In the genomic region with DNA sequence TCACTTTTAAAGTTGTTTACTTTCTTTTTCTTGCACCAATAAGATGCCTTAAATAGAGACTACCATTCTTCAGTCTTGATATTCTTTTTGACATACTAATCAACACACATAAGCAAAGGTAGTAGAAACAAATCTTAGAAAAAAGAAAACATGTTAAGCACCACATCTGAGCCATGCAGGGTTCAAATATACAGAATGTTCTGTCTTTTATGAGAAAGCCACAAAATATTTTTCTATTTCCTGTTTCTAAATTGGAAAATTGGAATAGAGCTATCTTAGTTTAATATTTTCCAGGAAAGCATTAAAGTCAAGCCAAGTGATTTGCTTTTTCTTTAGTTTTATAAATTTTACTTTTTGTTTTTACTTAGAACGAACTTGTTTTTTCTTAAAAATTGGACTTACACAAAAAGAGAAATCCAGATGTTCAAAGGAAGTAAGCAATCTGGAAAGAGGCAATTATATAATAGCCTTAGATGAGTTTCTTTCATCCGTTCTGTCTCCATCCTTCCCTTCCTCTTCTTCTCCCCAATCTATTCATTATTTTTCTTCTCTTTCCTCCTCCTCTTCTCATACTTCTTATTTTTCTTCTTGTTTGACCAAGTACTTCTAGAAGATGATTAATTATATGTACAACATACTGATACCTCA, we compare ENCODE assay signal across 19 cellular contexts.
DNase-seq lines count a peak whose midpoint lies in the region; ATAC-seq and TF ChIP-seq lines count a peak whose summit lies in the region.
"Had no signal": no experiment of that assay in that cellular context is flagged by ENCODE, and none has a peak within 500 bp of the region (broad histone marks: within the 10 kb centered on the region; RNA-seq: fewer than 3 reads in every experiment).

No MANE protein-coding gene starts in this region.

- no peaks in the 10 kb centered on the region for H3K27me3 Mint-ChIP-seq in CD14-positive monocyte (ENCODE audit: low read depth in 3 of 3)
- H3K27me3 Mint-ChIP-seq: CD4-positive, CD25-positive, alpha-beta regulatory T cell; IgD-negative memory B cell had no signal

- no peak for DNase-seq in right lobe of liver
- DNase-seq in right cardiac atrium, result no peak
- no peak for DNase-seq in suprapubic skin (ENCODE audit: low spot score in 2 of 2)
- DNase-seq in CD14-positive monocyte (ENCODE audit: low spot score), result no peak
- DNase-seq in 8988T, result no peak
- DNase-seq: BE2C; CD4-positive, CD25-positive, alpha-beta regulatory T cell; COR-L47; DMS79; NCI-H2029 treated with DMSO at 0.1 percent for 48 hours; NCI-H345; NCI-H524 treated with DMSO at 0.1 percent for 48 hours; NCI-H82; Peyer's patch had no signal

- no peaks in the 10 kb centered on the region for H3K36me3 ChIP-seq in liver (ENCODE audit: control insufficient read depth in 4 of 4, insufficient read depth in 3 of 4, low read depth in 1 of 4, low read length in 3 of 4)
- no peaks in the 10 kb centered on the region for H3K36me3 ChIP-seq in right lobe of liver
- H3K36me3 ChIP-seq in suprapubic skin, result no peaks in the 10 kb centered on the region
- H3K36me3 ChIP-seq: BE2C, Peyer's patch, SJSA1 had no signal

- H3K4me3 Mint-ChIP-seq in CD14-positive monocyte, result no peak overlapping the region
- H3K4me3 Mint-ChIP-seq: CD4-positive, CD25-positive, alpha-beta regulatory T cell; IgD-negative memory B cell had no signal

- ATAC-seq in right lobe of liver, result no peak
- ATAC-seq in right cardiac atrium, result no peak
- no peak for ATAC-seq in GM19023 (IDR thresholded peaks at IDR 0.05; ENCODE audit: unreplicated experiment)
- ATAC-seq: A549 had no signal

- 55% methylated on average over 2 of the region's 2 CpGs for WGBS in liver
- 30% methylated on average over 2 of the region's 2 CpGs for WGBS in right lobe of liver (ENCODE audit: insufficient coverage, low coverage, low lambda C conversion rate, missing lambda C conversion rate)
- 37% methylated on average over 2 of the region's 2 CpGs for WGBS in right cardiac atrium
- WGBS in suprapubic skin, result 62% methylated on average over 2 of the region's 2 CpGs

- no peak for TF ChIP-seq EP300 in suprapubic skin (IDR thresholded peaks at IDR 0.05)

- TF ChIP-seq CTCF in liver (IDR thresholded peaks at IDR 0.05; ENCODE audit: low read depth, low read length, missing input control) (no peak), right lobe of liver (IDR thresholded peaks at IDR 0.05) (no peak), suprapubic skin (IDR thresholded peaks at IDR 0.05) (no peak), CD14-positive monocyte (IDR thresholded peaks at IDR 0.05) (no peak)

- no peak overlapping the region for H3K4me3 ChIP-seq in liver (ENCODE audit: low read depth in 1 of 3, low read length in 3 of 3)
- H3K4me3 ChIP-seq in right lobe of liver, result no peak overlapping the region
- H3K4me3 ChIP-seq in right cardiac atrium (ENCODE audit: low read length), result peak overlapping the region; percentile 28
- H3K4me3 ChIP-seq in suprapubic skin, result peak overlapping the region; percentile 10
- H3K4me3 ChIP-seq: A549, Peyer's patch, SJSA1 had no signal

- TF ChIP-seq RAD21 in liver (IDR thresholded peaks at IDR 0.05), result no peak

- no peak overlapping the region for H3K9ac ChIP-seq in liver (ENCODE audit: low read depth in 1 of 2, low read length in 2 of 2)

- H3K9me3 ChIP-seq in liver (ENCODE audit: control insufficient read depth in 4 of 4, low read length in 3 of 4), result peaks cover 0 to 2% (median 0%) of the 10 kb centered on the region in 4 donors
- H3K9me3 ChIP-seq in right lobe of liver, result no peaks in the 10 kb centered on the region
- no peaks in the 10 kb centered on the region for H3K9me3 ChIP-seq in right cardiac atrium (ENCODE audit: control insufficient read depth, low read length)
- H3K9me3 ChIP-seq in suprapubic skin, result no peaks in the 10 kb centered on the region
- H3K9me3 ChIP-seq: A549, BE2C, Peyer's patch, SJSA1 had no signal

- TF ChIP-seq POLR2A in right lobe of liver (IDR thresholded peaks at IDR 0.05) (no peak), suprapubic skin (IDR thresholded peaks at IDR 0.05) (no peak)

- H3K9me3 Mint-ChIP-seq in CD14-positive monocyte, result peaks cover 1 to 10% (median 6%) of the 10 kb centered on the region in 7 donors

- H3K27me3 ChIP-seq in liver (ENCODE audit: control insufficient read depth in 4 of 4, insufficient read depth in 4 of 4, low read length in 3 of 4) (no peaks in the 10 kb centered on the region), right lobe of liver (no peaks in the 10 kb centered on the region), right cardiac atrium (ENCODE audit: control insufficient read depth, insufficient read depth) (no peaks in the 10 kb centered on the region), suprapubic skin (no peaks in the 10 kb centered on the region)
- H3K27me3 ChIP-seq: Peyer's patch, SJSA1 had no signal

- no peak overlapping the region for H3K27ac Mint-ChIP-seq in CD14-positive monocyte
- H3K27ac Mint-ChIP-seq: CD4-positive, CD25-positive, alpha-beta regulatory T cell; IgD-negative memory B cell had no signal

- H3K27ac ChIP-seq in liver (ENCODE audit: low read depth in 1 of 2, low read length in 2 of 2) (no peak overlapping the region), right lobe of liver (no peak overlapping the region), right cardiac atrium (ENCODE audit: low read length) (no peak overlapping the region), suprapubic skin (peak overlapping the region; percentile 31)
- H3K27ac ChIP-seq: A549, Peyer's patch, SJSA1 had no signal

- no peaks in the 10 kb centered on the region for H3K4me1 Mint-ChIP-seq in CD14-positive monocyte
- H3K4me1 Mint-ChIP-seq: CD4-positive, CD25-positive, alpha-beta regulatory T cell had no signal

- H3K4me1 ChIP-seq in liver (ENCODE audit: control insufficient read depth in 4 of 4, insufficient read depth in 4 of 4, low read length in 3 of 4) (no peaks in the 10 kb centered on the region), right lobe of liver (no peaks in the 10 kb centered on the region), right cardiac atrium (ENCODE audit: control insufficient read depth, insufficient read depth, low read length) (no peaks in the 10 kb centered on the region), suprapubic skin (no peaks in the 10 kb centered on the region)
- H3K4me1 ChIP-seq: A549, BE2C, Peyer's patch, SJSA1 had no signal

- intact Hi-C loops in right lobe of liver (cut with DNase I) (no loop called here), right cardiac atrium (cut with DNase I) (no loop called here), CD14-positive monocyte (cut with micrococcal nuclease) (no loop called here)

- no peaks in the 10 kb centered on the region for H3K36me3 Mint-ChIP-seq in CD14-positive monocyte
- H3K36me3 Mint-ChIP-seq: CD4-positive, CD25-positive, alpha-beta regulatory T cell; IgD-negative memory B cell had no signal

TF ChIP-seq in liver, 16 proteins besides CTCF, POLR2A, EP300 and RAD21:
- TF ChIP-seq JUND (IDR thresholded peaks at IDR 0.05), result no peak
- TF ChIP-seq, protein P1, sequence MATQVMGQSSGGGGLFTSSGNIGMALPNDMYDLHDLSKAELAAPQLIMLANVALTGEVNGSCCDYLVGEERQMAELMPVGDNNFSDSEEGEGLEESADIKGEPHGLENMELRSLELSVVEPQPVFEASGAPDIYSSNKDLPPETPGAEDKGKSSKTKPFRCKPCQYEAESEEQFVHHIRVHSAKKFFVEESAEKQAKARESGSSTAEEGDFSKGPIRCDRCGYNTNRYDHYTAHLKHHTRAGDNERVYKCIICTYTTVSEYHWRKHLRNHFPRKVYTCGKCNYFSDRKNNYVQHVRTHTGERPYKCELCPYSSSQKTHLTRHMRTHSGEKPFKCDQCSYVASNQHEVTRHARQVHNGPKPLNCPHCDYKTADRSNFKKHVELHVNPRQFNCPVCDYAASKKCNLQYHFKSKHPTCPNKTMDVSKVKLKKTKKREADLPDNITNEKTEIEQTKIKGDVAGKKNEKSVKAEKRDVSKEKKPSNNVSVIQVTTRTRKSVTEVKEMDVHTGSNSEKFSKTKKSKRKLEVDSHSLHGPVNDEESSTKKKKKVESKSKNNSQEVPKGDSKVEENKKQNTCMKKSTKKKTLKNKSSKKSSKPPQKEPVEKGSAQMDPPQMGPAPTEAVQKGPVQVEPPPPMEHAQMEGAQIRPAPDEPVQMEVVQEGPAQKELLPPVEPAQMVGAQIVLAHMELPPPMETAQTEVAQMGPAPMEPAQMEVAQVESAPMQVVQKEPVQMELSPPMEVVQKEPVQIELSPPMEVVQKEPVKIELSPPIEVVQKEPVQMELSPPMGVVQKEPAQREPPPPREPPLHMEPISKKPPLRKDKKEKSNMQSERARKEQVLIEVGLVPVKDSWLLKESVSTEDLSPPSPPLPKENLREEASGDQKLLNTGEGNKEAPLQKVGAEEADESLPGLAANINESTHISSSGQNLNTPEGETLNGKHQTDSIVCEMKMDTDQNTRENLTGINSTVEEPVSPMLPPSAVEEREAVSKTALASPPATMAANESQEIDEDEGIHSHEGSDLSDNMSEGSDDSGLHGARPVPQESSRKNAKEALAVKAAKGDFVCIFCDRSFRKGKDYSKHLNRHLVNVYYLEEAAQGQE (IDR thresholded peaks at IDR 0.05), result no peak
- no peak for TF ChIP-seq HNF4G (IDR thresholded peaks at IDR 0.05)
- TF ChIP-seq, protein P2, sequence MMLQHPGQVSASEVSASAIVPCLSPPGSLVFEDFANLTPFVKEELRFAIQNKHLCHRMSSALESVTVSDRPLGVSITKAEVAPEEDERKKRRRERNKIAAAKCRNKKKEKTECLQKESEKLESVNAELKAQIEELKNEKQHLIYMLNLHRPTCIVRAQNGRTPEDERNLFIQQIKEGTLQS (IDR thresholded peaks at IDR 0.05), result no peak
- TF ChIP-seq, protein P3, sequence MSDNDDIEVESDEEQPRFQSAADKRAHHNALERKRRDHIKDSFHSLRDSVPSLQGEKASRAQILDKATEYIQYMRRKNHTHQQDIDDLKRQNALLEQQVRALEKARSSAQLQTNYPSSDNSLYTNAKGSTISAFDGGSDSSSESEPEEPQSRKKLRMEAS (IDR thresholded peaks at IDR 0.05), result no peak
- peak; percentile 10 for TF ChIP-seq NR2F2 (IDR thresholded peaks at IDR 0.05)

Comparison
In these comparisons a context has a peak if more than half of its experiments do, and no peak if none do; other contexts are left out.
1. H3K4me3 ChIP-seq: peak in right cardiac atrium (single experiment) and suprapubic skin (single experiment); none in liver (0 of 3) and right lobe of liver (0 of 3).